8 cellular contexts compared by ENCODE assay signal in the genomic region with DNA sequence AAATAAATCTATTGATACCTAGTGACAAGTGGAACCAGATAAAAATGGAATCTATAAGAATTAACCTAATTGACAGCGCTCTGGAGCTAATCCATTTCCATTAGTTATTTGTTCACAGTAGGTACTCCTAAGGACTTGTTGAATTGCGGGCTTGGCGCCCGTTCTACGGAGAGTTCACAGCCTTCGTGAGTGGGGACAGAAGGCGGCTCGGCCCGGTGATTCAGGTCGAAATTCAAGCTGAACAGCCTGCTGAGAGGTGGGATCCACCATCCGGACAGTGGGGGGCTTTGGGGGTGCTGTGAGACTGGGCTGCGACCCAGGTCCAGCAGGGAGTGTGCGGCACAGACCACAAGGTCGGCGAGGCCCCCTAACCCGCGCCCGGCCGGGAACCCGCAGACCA. TPM values are rescaled to one million over a fixed set of nuclear protein-coding genes. Genes with fewer than 3 reads are reported as not detected.
DNase-seq lines count a peak whose midpoint lies in the region; ATAC-seq, FAIRE-seq and TF ChIP-seq lines count a peak whose summit lies in the region.

No MANE protein-coding gene starts in this region.

- no peaks in the 10 kb centered on the region for H3K27me3 ChIP-seq in kidney epithelial cell (ENCODE audit: control insufficient read depth, insufficient read depth, low read length)

- peak overlapping the region; percentile 98 to 100 for H3K27ac ChIP-seq in A549

- H3K4me2 ChIP-seq in A549: peak overlapping the region; percentile 71

- H3K4me3 ChIP-seq in A549 (peak overlapping the region; percentile 95), kidney epithelial cell (ENCODE audit: low read depth, low read length) (peak overlapping the region; percentile 99)

- ATAC-seq in A549: no peak
- peak; percentile 1 for ATAC-seq in GM19372 (IDR thresholded peaks at IDR 0.05; ENCODE audit: low read depth, unreplicated experiment)
- no peak for ATAC-seq in stimulated activated effector memory CD8-positive, alpha-beta T cell treated with anti-CD3 and anti-CD28 coated beads, Interleukin-12 subunit alpha, Interleukin-12 subunit beta, amount 100 ng/mL, for 72 hours

- no peak for TF ChIP-seq CTCF in A549 (IDR thresholded peaks at IDR 0.05)
- no peak for TF ChIP-seq CTCF in brain (conservative IDR thresholded peaks at IDR 0.05)
- no peak for TF ChIP-seq CTCF in kidney epithelial cell (IDR thresholded peaks at IDR 0.05; ENCODE audit: insufficient read depth, low read length, poor library complexity, severe bottlenecking)

- H3K9me3 ChIP-seq in A549: no peaks in the 10 kb centered on the region

- H3K27me3 Mint-ChIP-seq in brain: peaks cover 24% of the 10 kb centered on the region

- POLR2A ChIA-PET in A549 (lab: Yijun Ruan, JAX): interaction anchor here (1.0 to 3.5 kb wide), 10 partner anchors 8 to 518 kb away, joined by 3 to 35 read pairs (median 7); no protein-coding TSS in a partner anchor

- TF ChIP-seq POLR2A in A549 (IDR thresholded peaks at IDR 0.05; ENCODE audit: low read length): no peak

- H3K27ac Mint-ChIP-seq in brain: peak overlapping the region; percentile 72 to 95 (median 94)
- H3K27ac Mint-ChIP-seq in stimulated activated effector memory CD8-positive, alpha-beta T cell treated with anti-CD3 and anti-CD28 coated beads, Interleukin-12 subunit alpha, Interleukin-12 subunit beta, amount 100 ng/mL, for 72 hours: peak overlapping the region; percentile 95

- H3K4me1 Mint-ChIP-seq in brain: peaks cover 68% of the 10 kb centered on the region
- peaks cover 34% of the 10 kb centered on the region for H3K4me1 Mint-ChIP-seq in stimulated activated effector memory CD8-positive, alpha-beta T cell treated with anti-CD3 and anti-CD28 coated beads, Interleukin-12 subunit alpha, Interleukin-12 subunit beta, amount 100 ng/mL, for 72 hours

- H3K4me1 ChIP-seq in A549: peaks cover 22% of the 10 kb centered on the region

- CTCF ChIA-PET in A549 (lab: Yijun Ruan, JAX): interaction anchor here (3.0 kb wide), 1 partner anchor 618 kb away, joined by 10 read pairs; no protein-coding TSS in a partner anchor

- H3K36me3 Mint-ChIP-seq in brain: no peaks in the 10 kb centered on the region
- peaks cover 51% of the 10 kb centered on the region for H3K36me3 Mint-ChIP-seq in stimulated activated effector memory CD8-positive, alpha-beta T cell treated with anti-CD3 and anti-CD28 coated beads, Interleukin-12 subunit alpha, Interleukin-12 subunit beta, amount 100 ng/mL, for 72 hours

- no peak for FAIRE-seq in A549 (lab: Jason Lieb, UNC)

- no peaks in the 10 kb centered on the region for H3K36me3 ChIP-seq in kidney epithelial cell (ENCODE audit: control insufficient read depth, insufficient read depth, low read length)

- no peak for TF ChIP-seq RAD21 in A549 (conservative IDR thresholded peaks at IDR 0.05 in 1 of 2, IDR thresholded peaks at IDR 0.05 in 1 of 2)

- WGBS in A549 (ENCODE audit: missing lambda C conversion rate): 50% methylated on average over 10 of the region's 20 CpGs

- peak overlapping the region; percentile 88 to 92 (median 89) for H3K4me3 Mint-ChIP-seq in brain
- H3K4me3 Mint-ChIP-seq in stimulated activated effector memory CD8-positive, alpha-beta T cell treated with anti-CD3 and anti-CD28 coated beads, Interleukin-12 subunit alpha, Interleukin-12 subunit beta, amount 100 ng/mL, for 72 hours: peak overlapping the region; percentile 87

- no peak for TF ChIP-seq EP300 in A549 (IDR thresholded peaks at IDR 0.05)

- peaks cover 0 to 3% (median 0%) of the 10 kb centered on the region in 5 experiments for H3K9me3 Mint-ChIP-seq in brain
- no peaks in the 10 kb centered on the region for H3K9me3 Mint-ChIP-seq in stimulated activated effector memory CD8-positive, alpha-beta T cell treated with anti-CD3 and anti-CD28 coated beads, Interleukin-12 subunit alpha, Interleukin-12 subunit beta, amount 100 ng/mL, for 72 hours

- DNase-seq in A549 (ENCODE audit: low read depth in 1 of 2, low spot score in 1 of 2) (no peak), NCI-H69 (lab: John Stamatoyannopoulos, UW) (peak; percentile 74), kidney epithelial cell (ENCODE audit: low read depth) (no peak), SHP77 treated with DMSO at 0.1 percent for 48 hours (lab: John Stamatoyannopoulos, UW) (no peak), AG20443 (ENCODE audit: low spot score) (no peak)
- no peak for DNase-seq in stimulated activated effector memory CD8-positive, alpha-beta T cell treated with anti-CD3 and anti-CD28 coated beads, Interleukin-12 subunit alpha, Interleukin-12 subunit beta, amount 100 ng/mL, for 72 hours (ENCODE audit: low spot score in 2 of 2)

TF ChIP-seq in A549, 52 proteins besides CTCF, POLR2A, EP300 and RAD21:
- TF ChIP-seq MAZ (IDR thresholded peaks at IDR 0.05; ENCODE audit: borderline replicate concordance, low read depth, low read length): no peak
- TF ChIP-seq GATA3 (IDR thresholded peaks at IDR 0.05; ENCODE audit: borderline replicate concordance): no peak
- no peak for TF ChIP-seq CEBPB (IDR thresholded peaks at IDR 0.05)
- no peak for TF ChIP-seq ESRRA (IDR thresholded peaks at IDR 0.05; ENCODE audit: borderline replicate concordance, low read length)
- no peak for TF ChIP-seq RFX5 (IDR thresholded peaks at IDR 0.05)
- no peak for TF ChIP-seq MAFK (IDR thresholded peaks at IDR 0.05; ENCODE audit: partially characterized antibody)
- TF ChIP-seq EHMT2 (IDR thresholded peaks at IDR 0.05; ENCODE audit: low read depth): no peak
- no peak for TF ChIP-seq NFE2L2 (conservative IDR thresholded peaks at IDR 0.05; ENCODE audit: low read length)
- TF ChIP-seq, protein P1, sequence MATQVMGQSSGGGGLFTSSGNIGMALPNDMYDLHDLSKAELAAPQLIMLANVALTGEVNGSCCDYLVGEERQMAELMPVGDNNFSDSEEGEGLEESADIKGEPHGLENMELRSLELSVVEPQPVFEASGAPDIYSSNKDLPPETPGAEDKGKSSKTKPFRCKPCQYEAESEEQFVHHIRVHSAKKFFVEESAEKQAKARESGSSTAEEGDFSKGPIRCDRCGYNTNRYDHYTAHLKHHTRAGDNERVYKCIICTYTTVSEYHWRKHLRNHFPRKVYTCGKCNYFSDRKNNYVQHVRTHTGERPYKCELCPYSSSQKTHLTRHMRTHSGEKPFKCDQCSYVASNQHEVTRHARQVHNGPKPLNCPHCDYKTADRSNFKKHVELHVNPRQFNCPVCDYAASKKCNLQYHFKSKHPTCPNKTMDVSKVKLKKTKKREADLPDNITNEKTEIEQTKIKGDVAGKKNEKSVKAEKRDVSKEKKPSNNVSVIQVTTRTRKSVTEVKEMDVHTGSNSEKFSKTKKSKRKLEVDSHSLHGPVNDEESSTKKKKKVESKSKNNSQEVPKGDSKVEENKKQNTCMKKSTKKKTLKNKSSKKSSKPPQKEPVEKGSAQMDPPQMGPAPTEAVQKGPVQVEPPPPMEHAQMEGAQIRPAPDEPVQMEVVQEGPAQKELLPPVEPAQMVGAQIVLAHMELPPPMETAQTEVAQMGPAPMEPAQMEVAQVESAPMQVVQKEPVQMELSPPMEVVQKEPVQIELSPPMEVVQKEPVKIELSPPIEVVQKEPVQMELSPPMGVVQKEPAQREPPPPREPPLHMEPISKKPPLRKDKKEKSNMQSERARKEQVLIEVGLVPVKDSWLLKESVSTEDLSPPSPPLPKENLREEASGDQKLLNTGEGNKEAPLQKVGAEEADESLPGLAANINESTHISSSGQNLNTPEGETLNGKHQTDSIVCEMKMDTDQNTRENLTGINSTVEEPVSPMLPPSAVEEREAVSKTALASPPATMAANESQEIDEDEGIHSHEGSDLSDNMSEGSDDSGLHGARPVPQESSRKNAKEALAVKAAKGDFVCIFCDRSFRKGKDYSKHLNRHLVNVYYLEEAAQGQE (IDR thresholded peaks at IDR 0.05): no peak
- no peak for TF ChIP-seq NR3C1 (IDR thresholded peaks at IDR 0.05)
- TF ChIP-seq FOXS1 (CRISPR knock-in tag; IDR thresholded peaks at IDR 0.05): no peak
- no peak for TF ChIP-seq HEYL (CRISPR knock-in tag; IDR thresholded peaks at IDR 0.05)
- TF ChIP-seq, protein P2, sequence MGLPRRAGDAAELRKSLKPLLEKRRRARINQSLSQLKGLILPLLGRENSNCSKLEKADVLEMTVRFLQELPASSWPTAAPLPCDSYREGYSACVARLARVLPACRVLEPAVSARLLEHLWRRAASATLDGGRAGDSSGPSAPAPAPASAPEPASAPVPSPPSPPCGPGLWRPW (IDR thresholded peaks at IDR 0.05): no peak
- TF ChIP-seq JUN (IDR thresholded peaks at IDR 0.05): no peak
- no peak for TF ChIP-seq SREBF2 (IDR thresholded peaks at IDR 0.05)
- TF ChIP-seq, protein P3, sequence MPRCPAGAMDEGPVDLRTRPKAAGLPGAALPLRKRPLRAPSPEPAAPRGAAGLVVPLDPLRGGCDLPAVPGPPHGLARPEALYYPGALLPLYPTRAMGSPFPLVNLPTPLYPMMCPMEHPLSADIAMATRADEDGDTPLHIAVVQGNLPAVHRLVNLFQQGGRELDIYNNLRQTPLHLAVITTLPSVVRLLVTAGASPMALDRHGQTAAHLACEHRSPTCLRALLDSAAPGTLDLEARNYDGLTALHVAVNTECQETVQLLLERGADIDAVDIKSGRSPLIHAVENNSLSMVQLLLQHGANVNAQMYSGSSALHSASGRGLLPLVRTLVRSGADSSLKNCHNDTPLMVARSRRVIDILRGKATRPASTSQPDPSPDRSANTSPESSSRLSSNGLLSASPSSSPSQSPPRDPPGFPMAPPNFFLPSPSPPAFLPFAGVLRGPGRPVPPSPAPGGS (IDR thresholded peaks at IDR 0.05): no peak
- no peak for TF ChIP-seq CHD2 (IDR thresholded peaks at IDR 0.05; ENCODE audit: low read length, partially characterized antibody)
- no peak for TF ChIP-seq MYC (IDR thresholded peaks at IDR 0.05; ENCODE audit: borderline replicate concordance, low read length)
- no peak for TF ChIP-seq HOXB13 (CRISPR knock-in tag; IDR thresholded peaks at IDR 0.05; ENCODE audit: low read depth)
- TF ChIP-seq HDAC2 (IDR thresholded peaks at IDR 0.05): no peak

RNA-seq across cellular contexts. Expression of a gene that starts 0.8 kb away (rescaled TPM):
- polyA plus RNA-seq in A549 (2011; rRNA removed): 242 and 389 TPM in 2 replicates
- polyA plus RNA-seq in A549 (2012; cell fraction: cytosol; rRNA removed): 151 and 188 TPM in 2 replicates
- 238 and 510 TPM in 2 replicates for polyA plus RNA-seq in A549 (2012; cell fraction: nucleus; rRNA removed)
- 137 to 149 TPM (median 147 TPM) in 3 replicates for polyA plus RNA-seq in A549 (2017; fragmentation: RNase III; extraction: RNeasy Plus Mini Kit Qiagen cat#74134 plus additional on column Dnase treatment)
- 1,149 and 1,680 TPM in 2 replicates for polyA minus RNA-seq in A549 (2011; rRNA and poly(A)+ RNA removed)
- 68.8 TPM for polyA plus RNA-seq in brain (ENCODE audit: insufficient read depth, low read depth, low replicate concordance)
- total RNA-seq in kidney epithelial cell: 406 and 416 TPM in 2 replicates
